26 cellular contexts compared by ENCODE assay signal in the genomic region with DNA sequence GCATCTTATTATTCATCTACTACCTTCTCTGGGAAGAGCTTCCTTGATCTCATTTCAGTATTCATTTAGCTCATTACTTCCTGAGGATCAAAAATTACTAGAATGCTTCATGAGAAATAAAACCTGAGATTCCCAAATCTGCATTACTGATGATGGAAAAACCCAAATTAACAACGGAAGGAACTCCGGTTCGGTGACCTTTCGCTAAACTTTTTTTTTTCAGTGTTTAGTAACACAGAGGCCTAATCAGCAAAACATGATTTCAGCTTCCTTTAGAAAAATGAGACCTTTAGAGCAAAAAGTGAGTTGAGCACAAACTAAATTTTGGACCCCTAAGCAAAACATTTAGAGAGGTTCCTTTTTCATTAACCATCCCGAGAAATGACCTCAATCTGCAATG.
A peak's percentile ranks its signal among the peaks of the same experiment; 100 is the strongest.
DNase-seq lines count a peak whose midpoint lies in the region; ATAC-seq, FAIRE-seq and TF ChIP-seq lines count a peak whose summit lies in the region.
"Had no signal": no experiment of that assay in that cellular context is flagged by ENCODE, and none has a peak within 500 bp of the region (broad histone marks: within the 10 kb centered on the region; RNA-seq: fewer than 3 reads in every experiment).

No MANE protein-coding gene starts in this region.

- POLR2A ChIA-PET in HepG2 (lab: Yijun Ruan, JAX) (no interaction called here), GM10248 (lab: Yijun Ruan, JAX) (no interaction called here)

- in situ Hi-C loops in HepG2 (cut with HindIII; ENCODE audit: extremely low pct_ligation_motif_present, low pct_unique_long_range_greater_than_20kb), result no loop called here

- no TSS peak for BruUV-seq in HepG2 (replicated peaks; lab: Mats Ljungman, UMichigan)

- H3K27ac ChIP-seq in liver (ENCODE audit: low read depth in 1 of 2, low read length in 2 of 2), result peak overlapping the region in 1 of 2 donors; percentile 16
- no peak overlapping the region for H3K27ac ChIP-seq in HepG2 (ENCODE audit: extremely low read length, insufficient read depth, low read length)
- no peak overlapping the region for H3K27ac ChIP-seq in BLaER1 treated with 17β-estradiol and CSF1 and Interleukin-3, amounts not matched to agents 10 nM and 100 nM
- peak overlapping the region; percentile 99 for H3K27ac ChIP-seq in VCaP
- H3K27ac ChIP-seq in subcutaneous abdominal adipose tissue (ENCODE audit: low read depth, low read length), result peak overlapping the region; percentile 4

- no peaks in the 10 kb centered on the region for H4K20me1 ChIP-seq in HepG2 (ENCODE audit: insufficient read depth, low read length)
- H4K20me1 ChIP-seq in BLaER1 treated with 17β-estradiol and CSF1 and Interleukin-3, amounts not matched to agents 10 nM and 100 nM, result peaks cover 0 to 71% (median 18%) of the 10 kb centered on the region in 11 experiments; a peak in 9 of 22 replicates

- CTCF ChIA-PET in HepG2 (lab: Yijun Ruan, JAX; ENCODE audit: low intra/inter-chr PET ratio, low total read pairs), result no interaction called here
- CTCF ChIA-PET in GM10248 (lab: Yijun Ruan, JAX), result no interaction called here

- no peak overlapping the region for H2AFZ ChIP-seq in HepG2 (ENCODE audit: low read length)

- no peak for TF ChIP-seq POLR2A in HepG2 (IDR thresholded peaks at IDR 0.05; ENCODE audit: insufficient read depth in 1 of 2, low read depth in 2 of 2, low read length in 2 of 2)

- no peak for ATAC-seq in HepG2
- ATAC-seq in HG02973 (IDR thresholded peaks at IDR 0.05; ENCODE audit: unreplicated experiment), result no peak

- 51% methylated on average over 5 of the region's 5 CpGs for WGBS in liver
- WGBS in HepG2 (ENCODE audit: low lambda C conversion rate), result 60% methylated on average over 5 of the region's 5 CpGs

- H3K4me3 ChIP-seq in liver (ENCODE audit: low read depth in 1 of 3, low read length in 3 of 3) (no peak overlapping the region), HepG2 (replicated peaks in 1 of 3; ENCODE audit: insufficient read depth in 1 of 3, low read depth in 2 of 3, low read length in 3 of 3) (no peak overlapping the region), subcutaneous abdominal adipose tissue (ENCODE audit: low read depth in 1 of 5, low read length in 5 of 5) (no peak overlapping the region)
- H3K4me3 ChIP-seq in BLaER1 treated with 17β-estradiol and CSF1 and Interleukin-3, amounts not matched to agents 10 nM and 100 nM, result no peak overlapping the region

- H3K79me2 ChIP-seq in HepG2 (ENCODE audit: insufficient read depth, low read length), result no peaks in the 10 kb centered on the region

- no peak for DNase-seq in HepG2 (ENCODE audit: low spot score)
- DNase-seq in SKM-1 (lab: John Stamatoyannopoulos, UW; ENCODE audit: unreplicated experiment), result no peak
- DNase-seq in GM10248 (ENCODE audit: extremely low spot score), result no peak
- DNase-seq: 8988T; ACHN; BE2C; C1 segment of cervical spinal cord; CD4-positive, alpha-beta memory T cell; CD4-positive, CD25-positive, alpha-beta regulatory T cell; CD8-positive, alpha-beta memory T cell; COR-L47; DMS 273 treated with DMSO at 0.1 percent for 48 hours; DMS153; DMS53; DMS79; DND-41; EL; GDM1 had no signal

- no peak for FAIRE-seq in HepG2 (lab: Jason Lieb, UNC)
- FAIRE-seq: A204.1, GM12891, GM19239 had no signal

- no peak overlapping the region for H3K4me2 ChIP-seq in HepG2 (ENCODE audit: low read depth, low read length)
- H3K4me2 ChIP-seq in BLaER1 treated with 17β-estradiol and CSF1 and Interleukin-3, amounts not matched to agents 10 nM and 100 nM, result peak overlapping the region; percentile 8 to 63 (median 34); a peak in 19 of 22 replicates

- H3K36me3 ChIP-seq in liver (ENCODE audit: control insufficient read depth in 4 of 4, insufficient read depth in 3 of 4, low read depth in 1 of 4, low read length in 3 of 4) (no peaks in the 10 kb centered on the region), HepG2 (replicated peaks in 1 of 2; ENCODE audit: control insufficient read depth in 1 of 2, insufficient read depth in 2 of 2, low read length in 2 of 2) (no peaks in the 10 kb centered on the region), subcutaneous abdominal adipose tissue (ENCODE audit: control insufficient read depth in 5 of 5, insufficient read depth in 5 of 5, low read length in 5 of 5) (no peaks in the 10 kb centered on the region)
- no peaks in the 10 kb centered on the region for H3K36me3 ChIP-seq in BLaER1 treated with 17β-estradiol and CSF1 and Interleukin-3, amounts not matched to agents 10 nM and 100 nM
- H3K36me3 ChIP-seq: BE2C had no signal

- H3K27me3 ChIP-seq in liver (ENCODE audit: control insufficient read depth in 4 of 4, insufficient read depth in 4 of 4, low read length in 3 of 4) (no peaks in the 10 kb centered on the region), HepG2 (ENCODE audit: control insufficient read depth in 1 of 2, insufficient read depth in 2 of 2, low read length in 2 of 2) (peaks cover 3 to 18% of the 10 kb centered on the region in 2 experiments; a peak in 4 of 5 replicates), subcutaneous abdominal adipose tissue (ENCODE audit: control insufficient read depth in 5 of 5, insufficient read depth in 4 of 5, low read length in 5 of 5) (no peaks in the 10 kb centered on the region)
- no peaks in the 10 kb centered on the region for H3K27me3 ChIP-seq in BLaER1 treated with 17β-estradiol and CSF1 and Interleukin-3, amounts not matched to agents 10 nM and 100 nM
- H3K27me3 ChIP-seq: BE2C had no signal

- TF ChIP-seq EP300 in HepG2 (IDR thresholded peaks at IDR 0.05; ENCODE audit: low read depth in 2 of 2, low read length in 2 of 2) (no peak), HepG2 (CRISPR knock-in tag; IDR thresholded peaks at IDR 0.05; ENCODE audit: borderline replicate concordance) (no peak)

- H3K4me1 ChIP-seq in liver (ENCODE audit: control insufficient read depth in 4 of 4, insufficient read depth in 4 of 4, low read length in 3 of 4) (peaks cover 14 to 53% (median 43%) of the 10 kb centered on the region in 4 donors), HepG2 (ENCODE audit: insufficient read depth, low read length) (peaks cover 26% of the 10 kb centered on the region), subcutaneous abdominal adipose tissue (ENCODE audit: control insufficient read depth in 5 of 5, insufficient read depth in 5 of 5, low read length in 5 of 5) (peaks cover 13 to 60% (median 41%) of the 10 kb centered on the region in 5 donors)
- H3K4me1 ChIP-seq in BLaER1 treated with 17β-estradiol and CSF1 and Interleukin-3, amounts not matched to agents 10 nM and 100 nM, result peaks cover 7 to 47% (median 21%) of the 10 kb centered on the region in 10 experiments; a peak in 19 of 20 replicates

- TF ChIP-seq RAD21 in liver (IDR thresholded peaks at IDR 0.05), result peak; percentile 5 to 39
- no peak for TF ChIP-seq RAD21 in HepG2 (CRISPR knock-in tag; IDR thresholded peaks at IDR 0.05)

- H3K9me3 ChIP-seq in liver (ENCODE audit: control insufficient read depth in 4 of 4, low read length in 3 of 4) (no peaks in the 10 kb centered on the region), HepG2 (ENCODE audit: low read length) (no peaks in the 10 kb centered on the region), subcutaneous abdominal adipose tissue (ENCODE audit: control insufficient read depth in 5 of 5, low read length in 5 of 5) (no peaks in the 10 kb centered on the region)
- H3K9me3 ChIP-seq in BLaER1 treated with 17β-estradiol and CSF1 and Interleukin-3, amounts not matched to agents 10 nM and 100 nM (replicated peaks in 1 of 11), result no peaks in the 10 kb centered on the region
- H3K9me3 ChIP-seq: BE2C had no signal

- TF ChIP-seq CTCF in liver (IDR thresholded peaks at IDR 0.05; ENCODE audit: low read depth, low read length, missing input control) (no peak), HepG2 (CRISPR knock-in tag; IDR thresholded peaks at IDR 0.05) (no peak), VCaP (conservative IDR thresholded peaks at IDR 0.05) (no peak), GM10248 (IDR thresholded peaks at IDR 0.05; ENCODE audit: control extremely low read depth, extremely low read depth, low read depth, missing control alignments) (no peak)

- intact Hi-C loops in HepG2 (cut with micrococcal nuclease; ENCODE audit: unreplicated experiment), result no loop called here

- H3K9ac ChIP-seq in liver (ENCODE audit: low read depth in 1 of 2, low read length in 2 of 2) (no peak overlapping the region), HepG2 (ENCODE audit: insufficient read depth, low read depth, low read length) (no peak overlapping the region), subcutaneous abdominal adipose tissue (ENCODE audit: low read length in 5 of 5) (no peak overlapping the region)
- no peak overlapping the region for H3K9ac ChIP-seq in BLaER1 treated with 17β-estradiol and CSF1 and Interleukin-3, amounts not matched to agents 10 nM and 100 nM

TF ChIP-seq in liver, 16 proteins besides CTCF, POLR2A, EP300 and RAD21:
- TF ChIP-seq HNF4G (IDR thresholded peaks at IDR 0.05), result no peak
- no peak for TF ChIP-seq JUND (IDR thresholded peaks at IDR 0.05)
- TF ChIP-seq FOXA1 (IDR thresholded peaks at IDR 0.05), result no peak
- peak; percentile 37 for TF ChIP-seq SP1 (IDR thresholded peaks at IDR 0.05)
- peak; percentile 14 to 53 for TF ChIP-seq RXRA (IDR thresholded peaks at IDR 0.05)
- TF ChIP-seq NR2F2 (IDR thresholded peaks at IDR 0.05), result peak; percentile 83
- no peak for TF ChIP-seq MAX (IDR thresholded peaks at IDR 0.05)

TF ChIP-seq in HepG2, 621 proteins besides CTCF, POLR2A, EP300 and RAD21 (continues in another document):
- TF ChIP-seq ZNF570 (CRISPR knock-in tag; IDR thresholded peaks at IDR 0.05; ENCODE audit: borderline replicate concordance), result no peak
- no peak for TF ChIP-seq BRD4 (CRISPR knock-in tag; IDR thresholded peaks at IDR 0.05)
- TF ChIP-seq ZFP41 (CRISPR knock-in tag; IDR thresholded peaks at IDR 0.05; ENCODE audit: borderline replicate concordance), result no peak
- no peak for TF ChIP-seq NR2F2 (IDR thresholded peaks at IDR 0.05; ENCODE audit: borderline replicate concordance, low read depth)
- no peak for TF ChIP-seq ZNF713 (CRISPR knock-in tag; IDR thresholded peaks at IDR 0.05)
- TF ChIP-seq ZNF558 (CRISPR knock-in tag; IDR thresholded peaks at IDR 0.05; ENCODE audit: borderline replicate concordance), result no peak
- TF ChIP-seq, protein P1, sequence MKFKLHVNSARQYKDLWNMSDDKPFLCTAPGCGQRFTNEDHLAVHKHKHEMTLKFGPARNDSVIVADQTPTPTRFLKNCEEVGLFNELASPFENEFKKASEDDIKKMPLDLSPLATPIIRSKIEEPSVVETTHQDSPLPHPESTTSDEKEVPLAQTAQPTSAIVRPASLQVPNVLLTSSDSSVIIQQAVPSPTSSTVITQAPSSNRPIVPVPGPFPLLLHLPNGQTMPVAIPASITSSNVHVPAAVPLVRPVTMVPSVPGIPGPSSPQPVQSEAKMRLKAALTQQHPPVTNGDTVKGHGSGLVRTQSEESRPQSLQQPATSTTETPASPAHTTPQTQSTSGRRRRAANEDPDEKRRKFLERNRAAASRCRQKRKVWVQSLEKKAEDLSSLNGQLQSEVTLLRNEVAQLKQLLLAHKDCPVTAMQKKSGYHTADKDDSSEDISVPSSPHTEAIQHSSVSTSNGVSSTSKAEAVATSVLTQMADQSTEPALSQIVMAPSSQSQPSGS (CRISPR knock-in tag; IDR thresholded peaks at IDR 0.05), result no peak
- no peak for TF ChIP-seq ZNF546 (CRISPR knock-in tag; conservative IDR thresholded peaks at IDR 0.05)
- TF ChIP-seq STAG1 (CRISPR knock-in tag; IDR thresholded peaks at IDR 0.05), result no peak
- TF ChIP-seq ATF1 (CRISPR knock-in tag; IDR thresholded peaks at IDR 0.05), result no peak
- TF ChIP-seq NR2F1 (CRISPR knock-in tag; IDR thresholded peaks at IDR 0.05), result no peak

Comparison
In these comparisons a context has a peak if more than half of its experiments do, and no peak if none do; other contexts are left out.
1. H3K27ac ChIP-seq: peak in VCaP (single experiment) and subcutaneous abdominal adipose tissue (single experiment); none in HepG2 (single experiment) and BLaER1 treated with 17β-estradiol and CSF1 and Interleukin-3, amounts not matched to agents 10 nM and 100 nM (0 of 11).